17 cellular contexts compared by ENCODE assay signal in the genomic region with DNA sequence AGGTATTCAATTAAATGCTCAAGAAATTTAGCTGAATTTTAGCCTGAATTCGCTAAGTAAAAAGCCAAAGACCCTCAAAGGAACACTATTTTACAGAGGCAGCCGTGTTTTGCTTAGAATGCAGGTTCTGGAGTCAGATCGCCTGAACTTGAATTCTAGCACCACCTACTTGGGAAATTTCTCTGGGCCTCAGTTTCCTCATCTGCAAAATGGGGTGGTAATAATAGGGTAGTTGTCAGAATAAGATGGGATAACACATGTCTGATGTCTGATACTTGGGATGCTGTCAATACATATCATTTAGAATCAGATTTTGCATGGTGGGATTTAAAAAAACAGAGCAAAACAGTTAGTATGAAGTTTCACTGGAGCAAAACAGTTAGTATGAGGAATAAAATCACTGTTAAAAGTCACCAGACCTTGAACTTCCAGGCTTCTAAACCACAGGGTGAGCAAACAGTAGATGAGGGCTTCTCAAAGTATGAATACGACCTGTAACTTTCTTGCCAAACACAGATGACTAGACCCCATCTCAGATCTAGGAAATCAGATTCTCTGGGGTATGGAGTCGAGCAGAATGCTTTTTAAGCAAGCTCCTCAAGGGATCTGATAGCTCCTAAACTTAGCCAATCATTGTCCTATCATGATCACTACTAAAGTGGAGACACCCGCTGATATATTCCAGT.
"Had no signal": no experiment of that assay in that cellular context is flagged by ENCODE, and none has a peak within 500 bp of the region (broad histone marks: within the 10 kb centered on the region; RNA-seq: fewer than 3 reads in every experiment).

No MANE protein-coding gene starts in this region.

- H3K9me3 ChIP-seq: esophagus squamous epithelium, lower lobe of right lung, SK-N-SH, thoracic aorta, upper lobe of left lung had no signal

- H3K27ac Mint-ChIP-seq: activated CD4-positive, alpha-beta T cell treated with anti-CD3 and anti-CD28 coated beads, Interleukin-2, amount 10 ng/mL, durations not matched to agents 7 days and 5 days; activated CD8-positive, alpha-beta T cell treated with anti-CD3 and anti-CD28 coated beads, Interleukin-2, amount 10 ng/mL, durations not matched to agents 7 days and 5 days; activated naive CD8-positive, alpha-beta T cell treated with anti-CD3 and anti-CD28 coated beads, Interleukin-2, amount 10 ng/mL, durations not matched to agents 7 days and 5 days; nephron had no signal

- H3K36me3 Mint-ChIP-seq: activated naive CD8-positive, alpha-beta T cell treated with anti-CD3 and anti-CD28 coated beads, Interleukin-2, amount 10 ng/mL, durations not matched to agents 7 days and 5 days had no signal

- H3K27me3 Mint-ChIP-seq: activated CD4-positive, alpha-beta T cell treated with anti-CD3 and anti-CD28 coated beads, Interleukin-2, amount 10 ng/mL, durations not matched to agents 7 days and 5 days; activated naive CD8-positive, alpha-beta T cell treated with anti-CD3 and anti-CD28 coated beads, Interleukin-2, amount 10 ng/mL, durations not matched to agents 7 days and 5 days; effector memory CD8-positive, alpha-beta T cell had no signal

- H3K4me3 Mint-ChIP-seq: activated CD4-positive, alpha-beta T cell treated with anti-CD3 and anti-CD28 coated beads, Interleukin-2, amount 10 ng/mL, durations not matched to agents 7 days and 5 days; activated CD8-positive, alpha-beta T cell treated with anti-CD3 and anti-CD28 coated beads, Interleukin-2, amount 10 ng/mL, durations not matched to agents 7 days and 5 days; activated naive CD8-positive, alpha-beta T cell treated with anti-CD3 and anti-CD28 coated beads, Interleukin-2, amount 10 ng/mL, durations not matched to agents 7 days and 5 days; nephron had no signal

- H3K27ac ChIP-seq: cardiac muscle cell, lower lobe of right lung, thoracic aorta had no signal

- H3K36me3 ChIP-seq: cardiac muscle cell, esophagus squamous epithelium, lower lobe of right lung, thoracic aorta, upper lobe of left lung had no signal

- H3K27me3 ChIP-seq: cardiac muscle cell, esophagus squamous epithelium, upper lobe of left lung had no signal

- DNase-seq: activated CD4-positive, CD25-positive, alpha-beta regulatory T cell; activated naive CD8-positive, alpha-beta T cell treated with anti-CD3 and anti-CD28 coated beads, Interleukin-2, amount 10 ng/mL, durations not matched to agents 7 days and 5 days; amygdala; effector memory CD8-positive, alpha-beta T cell; esophagus squamous epithelium; foreskin fibroblast; hippocampal formation; islet precursor cell; lower lobe of right lung; SK-N-SH; stimulated activated CD4-positive, alpha-beta T cell treated with anti-CD3 and anti-CD28 coated beads, Interleukin-12 subunit alpha, Interleukin-12 subunit beta, amount 100 ng/mL, for 4 hours; upper lobe of left lung had no signal

- H3K4me3 ChIP-seq: cardiac muscle cell, esophagus squamous epithelium, lower lobe of right lung, thoracic aorta, upper lobe of left lung had no signal

- H3K9me3 Mint-ChIP-seq: activated CD4-positive, alpha-beta T cell treated with anti-CD3 and anti-CD28 coated beads, Interleukin-2, amount 10 ng/mL, durations not matched to agents 7 days and 5 days; activated naive CD8-positive, alpha-beta T cell treated with anti-CD3 and anti-CD28 coated beads, Interleukin-2, amount 10 ng/mL, durations not matched to agents 7 days and 5 days; effector memory CD8-positive, alpha-beta T cell; nephron had no signal

- ATAC-seq: effector memory CD8-positive, alpha-beta T cell; lower lobe of right lung had no signal
